ENCODE assay signal across 33 cellular contexts in genomic region chr20:35370751-35371150, GRCh38.
"Had no signal": no experiment of that assay in that cellular context is flagged by ENCODE, and none has a peak within 500 bp of the region (broad histone marks: within the 10 kb centered on the region; RNA-seq: fewer than 3 reads in every experiment).

No MANE protein-coding gene starts in this region.

- H3K4me1 ChIP-seq: colonic mucosa, left lung, right lobe of liver, stomach had no signal

- H3K27ac ChIP-seq: colonic mucosa, heart left ventricle, left lung, right lobe of liver, stomach, suprapubic skin, tibial artery, upper lobe of right lung had no signal

- DNase-seq: activated CD4-positive, alpha-beta memory T cell treated with anti-CD3 and anti-CD28 coated beads, Interleukin-2, amount 10 ng/mL, durations not matched to agents 7 days and 5 days; activated CD4-positive, alpha-beta T cell treated with anti-CD3 and anti-CD28 coated beads, Interleukin-2, amount 10 ng/mL, durations not matched to agents 24 days and 14 days; activated CD4-positive, CD25-positive, alpha-beta regulatory T cell treated with anti-CD3 and anti-CD28 coated beads, Interleukin-2, amount 50 U/mL, for 72 hours; activated CD8-positive, alpha-beta memory T cell treated with anti-CD3 and anti-CD28 coated beads, Interleukin-2, amount 50 U/mL, for 48 hours; activated gamma-delta T cell treated with Interleukin-2 at 50 U/mL for 16 hours; activated naive CD8-positive, alpha-beta T cell treated with anti-CD3 and anti-CD28 coated beads, Interleukin-2, amount 50 U/mL, for 24 hours; activated T-cell treated with anti-CD3 and anti-CD28 coated beads, Interleukin-2, amount 50 U/mL, for 4 hours; colonic mucosa; effector CD8-positive, alpha-beta T cell; erythroblast; foreskin fibroblast; heart left ventricle; hypothalamus; immature natural killer cell; kidney glomerular epithelial cell; left lung; naive thymus-derived CD4-positive, alpha-beta T cell; posterior cingulate gyrus; right lobe of liver; small intestine; stimulated activated CD4-positive, alpha-beta T cell treated with anti-CD3 and anti-CD28 coated beads, Interleukin-1b, Interleukin-23, amount 100 ng/mL, for 48 hours; stimulated activated CD4-positive, alpha-beta T cell treated with anti-CD3 and anti-CD28 coated beads, Interleukin-4, amount 100 ng/mL, for 4 hours; stimulated activated CD8-positive, alpha-beta memory T cell treated with anti-CD3 and anti-CD28 coated beads, Interleukin-4, amount 100 ng/mL, for 48 hours; stimulated activated naive B cell treated with anti-CD40 and anti-IgM and Interleukin-4, amounts not matched to agents 10 μg/mL and 1 μg/mL and 100 μg/mL, for 72 hours; stomach; T-helper 17 cell; T1000; tibial artery; upper lobe of right lung had no signal

- H3K27me3 ChIP-seq: colonic mucosa, heart left ventricle, left lung, right lobe of liver, stomach, suprapubic skin, tibial artery, upper lobe of right lung had no signal

- ATAC-seq: activated naive CD8-positive, alpha-beta T cell treated with anti-CD3 and anti-CD28 coated beads, Interleukin-2, amount 50 U/mL, for 24 hours; activated T-cell treated with anti-CD3 and anti-CD28 coated beads, Interleukin-2, amount 50 U/mL, for 4 hours; activated T-helper 17 cell treated with anti-CD3 and anti-CD28 coated beads, Interleukin-2, amount 50 U/mL, for 72 hours; heart left ventricle; left lung; naive thymus-derived CD4-positive, alpha-beta T cell; right lobe of liver; SK-N-SH treated with all-trans-retinoic acid at 6 μM for 48 hours; stimulated activated naive B cell treated with anti-CD40 and anti-IgM and Interleukin-4, amounts not matched to agents 10 μg/mL and 1 μg/mL and 100 μg/mL, for 72 hours; T-helper 17 cell; upper lobe of right lung had no signal

- H3K4me3 ChIP-seq: colonic mucosa, heart left ventricle, left lung, lung, right lobe of liver, stomach, suprapubic skin, tibial artery, upper lobe of right lung had no signal

- H3K9me3 ChIP-seq: colonic mucosa, heart left ventricle, left lung, right lobe of liver, stomach, suprapubic skin, tibial artery, upper lobe of right lung had no signal

- H3K36me3 ChIP-seq: colonic mucosa had no signal
